8 cellular contexts compared by ENCODE assay signal in the genomic region with DNA sequence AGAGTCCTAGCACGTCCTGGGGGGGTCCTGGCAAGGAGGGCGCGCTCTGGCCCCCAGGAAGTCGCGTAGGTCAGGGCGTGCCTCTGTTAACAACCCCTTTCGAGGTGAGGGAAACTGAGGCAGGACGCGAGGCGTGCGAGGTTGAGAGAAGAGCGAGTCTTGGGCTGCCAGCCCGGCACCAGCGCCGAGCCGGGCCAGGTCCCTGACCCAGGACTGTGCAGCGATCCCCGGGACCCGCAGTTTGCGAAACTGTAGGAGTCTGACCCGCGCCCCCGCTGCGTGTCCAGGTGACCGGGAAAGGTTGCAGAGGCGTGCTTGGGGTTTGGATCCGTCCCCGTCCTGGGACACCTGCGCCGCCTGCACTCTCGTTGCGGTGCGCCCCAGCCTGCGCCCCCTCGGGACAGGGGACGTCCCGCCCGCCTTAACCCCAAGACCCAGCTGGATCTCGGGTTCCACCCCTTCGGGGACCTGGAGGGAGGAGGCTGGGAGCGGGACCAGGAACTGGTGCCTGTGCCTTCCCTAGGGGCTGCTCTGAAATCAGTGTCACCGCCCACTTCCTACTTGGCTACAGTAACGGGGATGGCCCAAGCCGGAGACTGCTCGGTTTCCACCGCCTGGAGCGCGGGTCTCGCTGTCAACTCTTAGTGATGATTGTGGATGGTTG. TPM values are rescaled to one million over a fixed set of nuclear protein-coding genes. Genes with fewer than 3 reads are reported as not detected.
DNase-seq lines count a peak whose midpoint lies in the region; ATAC-seq and TF ChIP-seq lines count a peak whose summit lies in the region.

No MANE protein-coding gene starts in this region.

- H3K36me3 ChIP-seq in right atrium auricular region = no peaks in the 10 kb centered on the region

- TF ChIP-seq CTCF in AG10803 (conservative IDR thresholded peaks at IDR 0.05; ENCODE audit: low read length) = no peak
- TF ChIP-seq CTCF in right atrium auricular region (IDR thresholded peaks at IDR 0.05) = no peak

- H3K4me3 Mint-ChIP-seq in activated naive CD8-positive, alpha-beta T cell treated with anti-CD3 and anti-CD28 coated beads, Interleukin-2, amount 50 U/mL, for 24 hours = peak overlapping the region; percentile 85

- H3K36me3 Mint-ChIP-seq in activated naive CD8-positive, alpha-beta T cell treated with anti-CD3 and anti-CD28 coated beads, Interleukin-2, amount 50 U/mL, for 24 hours (ENCODE audit: low read depth) = no peaks in the 10 kb centered on the region

- H3K9me3 Mint-ChIP-seq in activated naive CD8-positive, alpha-beta T cell treated with anti-CD3 and anti-CD28 coated beads, Interleukin-2, amount 50 U/mL, for 24 hours = no peaks in the 10 kb centered on the region

- peaks cover 32% of the 10 kb centered on the region for H3K4me1 Mint-ChIP-seq in activated naive CD8-positive, alpha-beta T cell treated with anti-CD3 and anti-CD28 coated beads, Interleukin-2, amount 50 U/mL, for 24 hours

- H3K27me3 ChIP-seq in right atrium auricular region = no peaks in the 10 kb centered on the region

- ATAC-seq in GM19023 (IDR thresholded peaks at IDR 0.05; ENCODE audit: unreplicated experiment) (peak; percentile 49), HG03432 (IDR thresholded peaks at IDR 0.05; ENCODE audit: unreplicated experiment) (peak; percentile 70)
- peak; percentile 63 for ATAC-seq in activated naive CD8-positive, alpha-beta T cell treated with anti-CD3 and anti-CD28 coated beads, Interleukin-2, amount 50 U/mL, for 24 hours

- H3K27me3 Mint-ChIP-seq in activated naive CD8-positive, alpha-beta T cell treated with anti-CD3 and anti-CD28 coated beads, Interleukin-2, amount 50 U/mL, for 24 hours = no peaks in the 10 kb centered on the region

- peak overlapping the region; percentile 19 for H3K27ac Mint-ChIP-seq in activated naive CD8-positive, alpha-beta T cell treated with anti-CD3 and anti-CD28 coated beads, Interleukin-2, amount 50 U/mL, for 24 hours

- peak overlapping the region; percentile 87 to 92 for H3K27ac ChIP-seq in right atrium auricular region

- H3K4me1 ChIP-seq in right atrium auricular region = peaks cover 0 to 22% of the 10 kb centered on the region in 2 donors

- H3K4me3 ChIP-seq in AG10803 (ENCODE audit: low read length) (peak overlapping the region; percentile 82), right atrium auricular region (peak overlapping the region; percentile 47 to 81)

- no peaks in the 10 kb centered on the region for H3K9me3 ChIP-seq in right atrium auricular region

- DNase-seq in AG10803 (ENCODE audit: low read depth) = peak; percentile 37
- peak; percentile 81 for DNase-seq in SIG-M5 treated with dmso at 0.1 percent for 504 hours (lab: John Stamatoyannopoulos, UW; ENCODE audit: unreplicated experiment)
- peak; percentile 54 for DNase-seq in activated naive CD8-positive, alpha-beta T cell treated with anti-CD3 and anti-CD28 coated beads, Interleukin-2, amount 50 U/mL, for 24 hours
- DNase-seq in right atrium auricular region (ENCODE audit: low spot score) = peak; percentile 85
- peak; percentile 59 for DNase-seq in pons (ENCODE audit: low spot score)
- DNase-seq in NCI-H524 treated with DMSO at 0.1 percent for 48 hours (lab: John Stamatoyannopoulos, UW) = no peak

RNA-seq across cellular contexts. Expression of gene DISC1, which starts 0.5 kb away (rescaled TPM):
- 1 to 10 TPM; 1.8 to 5.3 TPM for total RNA-seq in right atrium auricular region
